Comparison of ENCODE assay signal across 7 cellular contexts in the genomic region with DNA sequence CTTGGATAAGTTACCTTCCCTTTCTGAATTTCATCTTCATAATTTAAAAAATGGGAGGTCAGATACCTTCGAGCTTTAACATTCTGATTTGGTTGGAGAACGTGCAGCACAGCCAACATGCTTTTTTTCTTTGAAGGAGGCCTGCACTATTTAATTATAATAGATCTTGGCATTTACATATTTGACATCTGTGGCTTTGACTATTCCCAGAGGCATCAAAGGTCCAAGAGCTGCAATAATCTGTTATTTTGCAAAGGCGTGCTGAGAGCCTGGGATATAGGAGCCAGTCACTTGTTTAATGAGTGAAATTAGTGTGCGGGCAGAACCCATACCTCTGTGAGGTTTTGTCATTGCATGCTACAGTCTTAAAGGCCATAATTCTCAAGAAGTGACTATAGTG. TPM values are rescaled to one million over a fixed set of nuclear protein-coding genes. Genes with fewer than 3 reads are reported as not detected.
"Had no signal": no experiment of that assay in that cellular context is flagged by ENCODE, and none has a peak within 500 bp of the region (broad histone marks: within the 10 kb centered on the region; RNA-seq: fewer than 3 reads in every experiment).

No MANE protein-coding gene starts in this region.

- H3K4me1 Mint-ChIP-seq: GM23338, H9 had no signal

- H3K4me2 ChIP-seq: GM23338 had no signal

- DNase-seq: H9, HCEC 1CT, IMR-90, KG1 had no signal

- H3K4me3 Mint-ChIP-seq: GM23338, H9 had no signal

- ATAC-seq: GM23338, K562 had no signal

- H3K4me3 ChIP-seq: GM23338, K562 had no signal

- H3K27ac Mint-ChIP-seq: GM23338, H9 had no signal

- H2AFZ ChIP-seq: GM23338 had no signal

- H3K9me3 Mint-ChIP-seq: GM23338, H9 had no signal

RNA-seq across cellular contexts. Expression of a gene that starts 26.4 kb away (rescaled TPM):
- total RNA-seq: HT-29, K562 had no signal
- polyA plus RNA-seq: IMR-90, K562 had no signal
